9 cellular contexts compared by ENCODE assay signal in genomic region chr20:51306521-51307358, GRCh38.
DNase-seq lines count a peak whose midpoint lies in the region; ATAC-seq, FAIRE-seq and TF ChIP-seq lines count a peak whose summit lies in the region.
"Had no signal": no experiment of that assay in that cellular context is flagged by ENCODE, and none has a peak within 500 bp of the region (broad histone marks: within the 10 kb centered on the region; RNA-seq: fewer than 3 reads in every experiment).

No MANE protein-coding gene starts in this region.

- peak overlapping the region; percentile 33; the same call in 1 of the 2 replicates for H3K18ac ChIP-seq in H1 (ENCODE audit: extremely low read depth, low read length)

- peak; percentile 78 for ATAC-seq in HG03354 (IDR thresholded peaks at IDR 0.05; ENCODE audit: poor library complexity, severe bottlenecking, unreplicated experiment)

- H4K20me1 ChIP-seq in H1 (replicated peaks in 1 of 2; ENCODE audit: control insufficient read depth in 1 of 2, insufficient read depth in 2 of 2, low read length in 2 of 2), result no peaks in the 10 kb centered on the region

- H3K4ac ChIP-seq in H1 (replicated peaks; ENCODE audit: insufficient read length, low read depth, low read length), result peak overlapping the region; percentile 25

- H3K27me3 ChIP-seq in GM06990 (replicated peaks; ENCODE audit: control insufficient read depth, insufficient read depth, low read length) (peaks cover 2% of the 10 kb centered on the region), H1 (replicated peaks in 1 of 4; ENCODE audit: control insufficient read depth in 3 of 4, extremely low read depth in 1 of 4, insufficient read depth in 3 of 4, low read length in 3 of 4) (peaks cover 2 to 16% (median 13%) of the 10 kb centered on the region in 4 experiments; a peak in 5 of 7 replicates)

- no peak overlapping the region for H2AFZ ChIP-seq in H1 (ENCODE audit: low read length)

- H2BK15ac ChIP-seq in H1 (ENCODE audit: low read length), result no peak overlapping the region

- peak; percentile 57 for DNase-seq in GM06990 (ENCODE audit: extremely low read depth, insufficient read length)
- DNase-seq in NOMO-1 (lab: John Stamatoyannopoulos, UW; ENCODE audit: unreplicated experiment in 2 of 2), result peak; percentile 56 to 63
- peak; percentile 89 for DNase-seq in activated CD8-positive, alpha-beta memory T cell treated with anti-CD3 and anti-CD28 coated beads for 24 hours
- peak; percentile 65 to 92 for DNase-seq in H1 (ENCODE audit: low read depth in 1 of 2, low spot score in 2 of 2)
- DNase-seq in middle frontal gyrus (ENCODE audit: extremely low spot score, low spot score), result peak; percentile 58
- peak; percentile 37 to 47 for DNase-seq in stimulated activated CD8-positive, alpha-beta memory T cell treated with anti-CD3 and anti-CD28 coated beads, Interleukin-4, amount 100 ng/mL, for 4 hours (ENCODE audit: low read depth in 2 of 2, low spot score in 1 of 2)
- no peak for DNase-seq in GF-D8 (lab: John Stamatoyannopoulos, UW)

- H3K4me3 ChIP-seq in GM06990 (replicated peaks; ENCODE audit: low read depth, low read length) (no peak overlapping the region), H1 (ENCODE audit: extremely low read depth in 1 of 4, insufficient read depth in 2 of 4, low read depth in 3 of 4, low read length in 4 of 4) (peak overlapping the region in 1 of 4 experiments; percentile 13; a peak in 2 of 8 replicates)

- H2BK12ac ChIP-seq in H1 (ENCODE audit: low read depth, low read length), result peak overlapping the region; percentile 84; the same call in 1 of the 2 replicates

- H4K5ac ChIP-seq in H1 (ENCODE audit: insufficient read length, low read depth, low read length), result no peak overlapping the region

- no peaks in the 10 kb centered on the region for H3K79me2 ChIP-seq in H1 (ENCODE audit: control insufficient read depth in 1 of 2, insufficient read depth in 2 of 2, low read length in 2 of 2)

- H2BK5ac ChIP-seq in H1 (ENCODE audit: low read depth, low read length), result 0 out of 2 replicates have a peak overlapping the region, but pooled peaks have one; percentile 8

- WGBS in H1 (ENCODE audit: extremely low coverage in 1 of 2, insufficient coverage in 1 of 2, insufficient read length in 1 of 2, insufficient replicate concordance in 2 of 2, low coverage in 1 of 2, low lambda C conversion rate in 2 of 2, missing lambda C conversion rate in 1 of 2), 2 experiments, result 30% methylated on average over 29 of the region's 29 CpGs; no CpG with 5 or more reads in 1 of the 2 experiments

- H3K23me2 ChIP-seq in H1 (ENCODE audit: low read depth, low read length), result 0 out of 2 replicates have a peak, but pooled peaks cover 2% of the 10 kb centered on the region

- peaks cover 15 to 35% (median 27%) of the 10 kb centered on the region in 4 experiments for H3K4me1 ChIP-seq in H1 (replicated peaks in 1 of 4; ENCODE audit: control insufficient read depth in 3 of 4, insufficient read depth in 4 of 4, low read length in 3 of 4)

- H4K91ac ChIP-seq in H1 (replicated peaks; ENCODE audit: insufficient read length, low read length), result peak overlapping the region; percentile 56

- H3K23ac ChIP-seq in H1 (ENCODE audit: insufficient read length), result no peak overlapping the region

- peak; percentile 90 for TF ChIP-seq CTCF in GM06990 (IDR thresholded peaks at IDR 0.05; ENCODE audit: insufficient read depth, low read length, poor library complexity, severe bottlenecking)
- TF ChIP-seq CTCF in H1 (IDR thresholded peaks at IDR 0.05; ENCODE audit: control extremely low read depth in 1 of 3, insufficient read depth in 1 of 3, low read depth in 1 of 3, low read length in 3 of 3), result peak; percentile 93 to 97 (median 97)

- H2BK20ac ChIP-seq in H1 (ENCODE audit: low read length), result peak overlapping the region; percentile 77

- no peak overlapping the region for H3K56ac ChIP-seq in H1 (replicated peaks; ENCODE audit: insufficient read length, low read depth, low read length)

- H2AK5ac ChIP-seq in H1 (ENCODE audit: low read depth, low read length), result peak overlapping the region; percentile 18; the same call in 1 of the 2 replicates

- H3K36me3 ChIP-seq in GM06990 (ENCODE audit: control insufficient read depth, insufficient read depth, low read length) (no peaks in the 10 kb centered on the region), H1 (ENCODE audit: control insufficient read depth in 2 of 4, insufficient read depth in 4 of 4, low read length in 3 of 4) (peaks cover 0 to 6% (median 0%) of the 10 kb centered on the region in 4 experiments; a peak in 2 of 8 replicates)

- no peak overlapping the region for H3K27ac ChIP-seq in H1 (ENCODE audit: low read depth, low read length)

- no peak overlapping the region for H3K9ac ChIP-seq in H1 (replicated peaks in 1 of 4; ENCODE audit: extremely low read depth in 1 of 4, low read depth in 3 of 4, low read length in 3 of 4)

- H2BK120ac ChIP-seq in H1 (replicated peaks; ENCODE audit: low read depth, low read length), result peak overlapping the region; percentile 75

- no peak for TF ChIP-seq EP300 in H1 (IDR thresholded peaks at IDR 0.05; ENCODE audit: borderline replicate concordance in 1 of 2, low read depth in 2 of 2, low read length in 2 of 2)

- no peak for TF ChIP-seq POLR2A in H1 (IDR thresholded peaks at IDR 0.05; ENCODE audit: control extremely low read depth in 1 of 2, low read depth in 2 of 2, low read length in 2 of 2)

- peaks cover 7 to 9% of the 10 kb centered on the region in 2 experiments for H3K9me3 ChIP-seq in H1 (ENCODE audit: insufficient read depth in 2 of 2, low read depth in 1 of 2, low read length in 1 of 2)

- H3K14ac ChIP-seq in H1 (ENCODE audit: insufficient read length), result no peak overlapping the region

- CTCF ChIA-PET in H1 (lab: Charles Lee; ENCODE audit: partially characterized antibody), result interaction anchor here (0.6 to 8.2 kb wide), 71 partner anchors 8 to 727 kb away, joined by 3 to 245 read pairs (median 4); no protein-coding TSS in a partner anchor

- POLR2A ChIA-PET in H1 (lab: Charles Lee; ENCODE audit: partially characterized antibody), result interaction anchor here (3.8 to 5.2 kb wide), 2 partner anchors 85 to 315 kb away, joined by 13 to 30 read pairs; no protein-coding TSS in a partner anchor

- TF ChIP-seq RAD21 in H1 (IDR thresholded peaks at IDR 0.05 in 1 of 2, conservative IDR thresholded peaks at IDR 0.05 in 1 of 2; ENCODE audit: low read depth in 2 of 2, low read length in 2 of 2), result peak; percentile 97 to 99

- peak overlapping the region; percentile 72; the same call in 1 of the 2 replicates for H4K8ac ChIP-seq in H1 (ENCODE audit: extremely low read depth, insufficient read depth, low read length)

- peak overlapping the region in 1 of 2 experiments; percentile 52; a peak in 2 of 4 replicates for H3K4me2 ChIP-seq in H1 (ENCODE audit: insufficient read depth in 1 of 2, low read depth in 2 of 2, low read length in 2 of 2)

- no peak for FAIRE-seq in H1 (lab: Jason Lieb, UNC)
- FAIRE-seq: islet of Langerhans had no signal

- no peaks in the 10 kb centered on the region for H3K79me1 ChIP-seq in H1 (ENCODE audit: low read depth, low read length)

TF ChIP-seq in H1, 55 proteins besides CTCF, POLR2A, EP300 and RAD21 (continues in another document):
- TF ChIP-seq CHD2 (IDR thresholded peaks at IDR 0.05; ENCODE audit: low read length) (peak; percentile 49; the same call in 1 of the 2 replicates), TCF12 (IDR thresholded peaks at IDR 0.05; ENCODE audit: low read depth, low read length) (peak; percentile 41; the same call in 1 of the 2 replicates), USF2 (IDR thresholded peaks at IDR 0.05; ENCODE audit: low read length) (no peak), PHF8 (conservative IDR thresholded peaks at IDR 0.05; ENCODE audit: low read depth, low read length) (no peak), RBBP5 (IDR thresholded peaks at IDR 0.05; ENCODE audit: borderline replicate concordance, low read depth, low read length) (no peak), KDM4A (IDR thresholded peaks at IDR 0.05; ENCODE audit: low read depth, low read length, severe bottlenecking) (peak; percentile 15), GTF2F1 (IDR thresholded peaks at IDR 0.05; ENCODE audit: borderline replicate concordance, low read depth, low read length) (no peak), SIRT6 (IDR thresholded peaks at IDR 0.05; ENCODE audit: low read length) (no peak), RNF2 (IDR thresholded peaks at IDR 0.05; ENCODE audit: borderline replicate concordance, low read depth, low read length, missing control alignments, poor library complexity, severe bottlenecking) (no peak), MAFK (IDR thresholded peaks at IDR 0.05; ENCODE audit: low read depth, low read length) (no peak), JUND (IDR thresholded peaks at IDR 0.05; ENCODE audit: low read length) (peak; percentile 38; the same call in 1 of the 2 replicates), CEBPB (IDR thresholded peaks at IDR 0.05; ENCODE audit: low read depth, low read length) (no peak), BACH1 (IDR thresholded peaks at IDR 0.05; ENCODE audit: low read length) (0 out of 2 replicates have a peak, but pooled peaks have one; percentile 25)
